ENCODE assay signal across 1 cellular context in the genomic region with DNA sequence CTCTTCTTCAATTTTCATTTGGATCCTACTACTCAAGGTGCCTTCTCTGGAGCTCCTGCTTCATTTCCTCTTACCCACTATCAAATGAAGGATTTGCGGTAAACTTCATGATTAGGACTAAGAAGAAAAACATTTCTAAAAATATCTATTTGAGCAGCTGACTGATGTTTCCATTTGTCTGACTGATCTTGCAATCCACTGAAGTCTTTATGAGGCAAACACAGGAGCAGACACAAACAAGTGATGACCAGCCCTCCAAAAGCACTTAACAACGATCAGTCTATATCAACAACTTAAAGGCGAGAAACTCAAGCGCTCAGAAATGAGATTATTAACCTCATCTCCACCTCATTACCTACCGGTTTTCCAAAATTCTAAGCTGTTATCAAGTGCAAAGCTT.
TF ChIP-seq lines count a peak whose summit lies in the region.

No MANE protein-coding gene starts in this region.

TF ChIP-seq in H1, 55 proteins besides CTCF, POLR2A, EP300 and RAD21 (continued from another document):
- no peak for TF ChIP-seq EGR1 (IDR thresholded peaks at IDR 0.05; ENCODE audit: borderline replicate concordance, low read depth, low read length)
- TF ChIP-seq RBBP5 (IDR thresholded peaks at IDR 0.05; ENCODE audit: borderline replicate concordance, low read depth, low read length) = no peak
- TF ChIP-seq SRF (IDR thresholded peaks at IDR 0.05; ENCODE audit: low read depth, low read length) = no peak
- no peak for TF ChIP-seq YY1 (IDR thresholded peaks at IDR 0.05; ENCODE audit: low read depth, low read length)
- TF ChIP-seq, protein P1, sequence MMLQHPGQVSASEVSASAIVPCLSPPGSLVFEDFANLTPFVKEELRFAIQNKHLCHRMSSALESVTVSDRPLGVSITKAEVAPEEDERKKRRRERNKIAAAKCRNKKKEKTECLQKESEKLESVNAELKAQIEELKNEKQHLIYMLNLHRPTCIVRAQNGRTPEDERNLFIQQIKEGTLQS (IDR thresholded peaks at IDR 0.05; ENCODE audit: insufficient read depth, low read depth, low read length) = no peak
- TF ChIP-seq, protein P2, sequence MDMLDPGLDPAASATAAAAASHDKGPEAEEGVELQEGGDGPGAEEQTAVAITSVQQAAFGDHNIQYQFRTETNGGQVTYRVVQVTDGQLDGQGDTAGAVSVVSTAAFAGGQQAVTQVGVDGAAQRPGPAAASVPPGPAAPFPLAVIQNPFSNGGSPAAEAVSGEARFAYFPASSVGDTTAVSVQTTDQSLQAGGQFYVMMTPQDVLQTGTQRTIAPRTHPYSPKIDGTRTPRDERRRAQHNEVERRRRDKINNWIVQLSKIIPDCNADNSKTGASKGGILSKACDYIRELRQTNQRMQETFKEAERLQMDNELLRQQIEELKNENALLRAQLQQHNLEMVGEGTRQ (IDR thresholded peaks at IDR 0.05; ENCODE audit: low read length) = no peak
